Comparison of ENCODE assay signal across 10 cellular contexts in the genomic region with DNA sequence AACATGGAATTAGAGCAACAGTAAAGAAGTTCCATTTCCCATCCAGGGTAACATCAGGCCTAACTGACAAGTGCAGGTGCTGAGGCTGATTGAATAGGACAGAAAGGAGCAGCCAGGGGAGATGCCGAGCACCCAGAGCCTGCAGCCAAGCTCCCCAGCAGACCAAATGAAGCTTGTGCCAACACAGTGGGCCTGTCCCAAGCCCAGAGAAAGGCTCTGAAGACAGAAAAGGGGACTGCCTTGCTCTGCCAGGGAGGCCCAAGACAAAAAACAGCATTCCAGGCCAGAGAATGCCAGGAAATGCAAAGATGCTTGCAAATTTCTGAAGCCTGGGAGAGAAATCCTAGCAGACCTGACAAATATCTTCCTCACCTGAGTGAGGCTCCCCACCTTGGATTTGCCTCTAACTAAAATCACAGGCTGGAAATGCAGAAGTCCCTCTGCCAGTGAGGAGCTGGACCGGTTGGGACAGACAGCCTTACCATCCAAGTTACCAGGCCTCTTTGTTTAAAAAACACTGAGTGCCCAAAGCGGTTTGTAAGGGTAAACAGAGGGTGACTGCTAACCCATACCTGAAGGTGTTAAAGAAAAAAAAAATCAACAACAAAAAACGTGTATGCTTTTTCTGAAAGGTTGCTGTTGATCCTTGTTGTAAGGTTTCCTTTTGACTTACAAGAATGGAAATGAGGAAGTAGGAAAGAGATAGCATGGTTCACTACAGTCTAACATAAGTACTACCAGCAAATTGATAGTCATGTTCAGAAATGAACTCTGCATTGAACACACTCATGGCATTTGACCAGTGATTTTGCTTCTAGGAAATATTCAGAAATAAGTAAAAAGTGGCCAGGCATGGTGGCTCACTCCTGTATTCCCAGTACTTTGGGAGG. TPM values are rescaled to one million over a fixed set of nuclear protein-coding genes. Genes with fewer than 3 reads are reported as not detected.
A peak's percentile ranks its signal among the peaks of the same experiment; 100 is the strongest.
DNase-seq lines count a peak whose midpoint lies in the region; ATAC-seq and TF ChIP-seq lines count a peak whose summit lies in the region.
"Had no signal": no experiment of that assay in that cellular context is flagged by ENCODE, and none has a peak within 500 bp of the region (broad histone marks: within the 10 kb centered on the region; RNA-seq: fewer than 3 reads in every experiment).

No MANE protein-coding gene starts in this region.

- 79 to 84% methylated on average over 4 of the region's 4 CpGs for WGBS in heart right ventricle, 2 donors

- H3K79me2 ChIP-seq in osteoblast (ENCODE audit: insufficient read depth, low read length): no peaks in the 10 kb centered on the region

- no peaks in the 10 kb centered on the region for H3K9me3 Mint-ChIP-seq in T-helper 2 cell treated with Interferon-gamma antibody and Interleukin-4, amounts not matched to agents 5 μg/mL and 100 μg/mL, for 36 hours
- H3K9me3 Mint-ChIP-seq in HFFc6: no peaks in the 10 kb centered on the region

- ATAC-seq in GM19463 (IDR thresholded peaks at IDR 0.05; ENCODE audit: unreplicated experiment) (peak; percentile 91), HG03097 (IDR thresholded peaks at IDR 0.05; ENCODE audit: low FRiP score, unreplicated experiment) (peak; percentile 71), heart right ventricle (no peak)

- H3K27me3 ChIP-seq in osteoblast (ENCODE audit: insufficient read depth, low read length) (no peaks in the 10 kb centered on the region), heart right ventricle (no peaks in the 10 kb centered on the region)

- H3K9me3 ChIP-seq in osteoblast (ENCODE audit: low read depth, low read length) (no peaks in the 10 kb centered on the region), heart right ventricle (no peaks in the 10 kb centered on the region)

- no peak overlapping the region for H3K4me3 Mint-ChIP-seq in T-helper 2 cell treated with Interferon-gamma antibody and Interleukin-4, amounts not matched to agents 5 μg/mL and 100 μg/mL, for 36 hours
- no peak overlapping the region for H3K4me3 Mint-ChIP-seq in HFFc6

- H3K27ac ChIP-seq in osteoblast (ENCODE audit: low read depth, low read length) (no peak overlapping the region), heart right ventricle (no peak overlapping the region)
- H3K27ac ChIP-seq: RWPE1 had no signal

- H3K4me1 ChIP-seq in osteoblast (ENCODE audit: insufficient read depth, low read length) (no peaks in the 10 kb centered on the region), heart right ventricle (no peaks in the 10 kb centered on the region)

- H3K27me3 Mint-ChIP-seq in T-helper 2 cell treated with Interferon-gamma antibody and Interleukin-4, amounts not matched to agents 5 μg/mL and 100 μg/mL, for 36 hours (ENCODE audit: low read depth): peaks cover 17% of the 10 kb centered on the region
- peaks cover 7% of the 10 kb centered on the region for H3K27me3 Mint-ChIP-seq in HFFc6 (ENCODE audit: insufficient read depth)

- DNase-seq in GDM1 (lab: John Stamatoyannopoulos, UW) (peak; percentile 15), SKM-1 (lab: John Stamatoyannopoulos, UW; ENCODE audit: unreplicated experiment) (peak; percentile 17), osteoblast (ENCODE audit: insufficient read length, low spot score, missing footprints) (no peak), heart right ventricle (no peak), HFFc6 (no peak)
- no peak for DNase-seq in T-helper 2 cell treated with Interferon-gamma antibody and Interleukin-4, amounts not matched to agents 5 μg/mL and 100 μg/mL, for 36 hours (ENCODE audit: low spot score)
- DNase-seq: activated effector memory CD4-positive, alpha-beta T cell treated with Interleukin-2 at 50 U/mL for 16 hours had no signal

- no peak overlapping the region for H3K4me3 ChIP-seq in osteoblast (ENCODE audit: insufficient read depth, low read length)
- H3K4me3 ChIP-seq in heart right ventricle: no peak overlapping the region

- no peaks in the 10 kb centered on the region for H4K20me1 ChIP-seq in osteoblast (ENCODE audit: insufficient read depth, low read length)

- no peaks in the 10 kb centered on the region for H3K4me1 Mint-ChIP-seq in T-helper 2 cell treated with Interferon-gamma antibody and Interleukin-4, amounts not matched to agents 5 μg/mL and 100 μg/mL, for 36 hours (ENCODE audit: low read depth)
- no peaks in the 10 kb centered on the region for H3K4me1 Mint-ChIP-seq in HFFc6 (ENCODE audit: low read depth)

- no peak overlapping the region for H3K4me2 ChIP-seq in osteoblast (ENCODE audit: insufficient read depth, low read length)

- TF ChIP-seq CTCF in osteoblast (IDR thresholded peaks at IDR 0.05; ENCODE audit: extremely low read depth, low read depth, low read length) (no peak), heart right ventricle (IDR thresholded peaks at IDR 0.05) (no peak), HFFc6 (IDR thresholded peaks at IDR 0.05) (no peak)

- H2AFZ ChIP-seq in osteoblast (ENCODE audit: low read length): no peak overlapping the region

- H3K36me3 Mint-ChIP-seq in T-helper 2 cell treated with Interferon-gamma antibody and Interleukin-4, amounts not matched to agents 5 μg/mL and 100 μg/mL, for 36 hours (ENCODE audit: low read depth): no peaks in the 10 kb centered on the region
- no peaks in the 10 kb centered on the region for H3K36me3 Mint-ChIP-seq in HFFc6 (ENCODE audit: low read depth)

- H3K27ac Mint-ChIP-seq in T-helper 2 cell treated with Interferon-gamma antibody and Interleukin-4, amounts not matched to agents 5 μg/mL and 100 μg/mL, for 36 hours: no peak overlapping the region
- H3K27ac Mint-ChIP-seq in HFFc6: no peak overlapping the region

- intact Hi-C loops in heart right ventricle (cut with DNase I): loop anchor here in 2 of 10 donors (10.0 kb wide), 1 partner anchor 87 kb away; no protein-coding TSS in a partner anchor

- no peaks in the 10 kb centered on the region for H3K36me3 ChIP-seq in osteoblast (ENCODE audit: insufficient read depth, low read length)
- H3K36me3 ChIP-seq in heart right ventricle: no peaks in the 10 kb centered on the region

RNA-seq across cellular contexts. Expression of gene HMGB1, which starts 11.9 kb away (rescaled TPM):
- 65.1 and 71.7 TPM in 2 replicates for total RNA-seq in osteoblast
- total RNA-seq in heart right ventricle: 100 to 1,000 TPM; 142 to 180 (median 159) TPM
- polyA plus RNA-seq in heart right ventricle: 100 to 1,000 TPM; 181 to 294 TPM
- 100 to 1,000 TPM; 259 to 434 (median 377) TPM for total RNA-seq in HFFc6 (2021; fragmentation: NEBNext Ultra II Directional; extraction: Animal tissue kit (Norgen Biotek cat#: 25700))

RNA-seq across cellular contexts. Expression of gene UBE2L5, which starts 55.3 kb away (rescaled TPM):
- total RNA-seq in osteoblast (0.59 TPM in 1 of 2 replicates, not detected in the other), heart right ventricle (under 1 TPM in 1 of 10 donors, not detected in 9; 0.42 TPM)
- under 1 TPM in 1 of 2 donors, not detected in 1; 0.04 TPM for polyA plus RNA-seq in heart right ventricle
- total RNA-seq in HFFc6 (2021; fragmentation: NEBNext Ultra II Directional; extraction: Animal tissue kit (Norgen Biotek cat#: 25700)): under 1 TPM in 1 of 6 experiments, not detected in 5; 0.21 TPM

Comparison
In these comparisons a context has a peak if more than half of its experiments do, and no peak if none do; other contexts are left out.
1. DNase-seq: peak in GDM1 (single experiment) and SKM-1 (single experiment); none in osteoblast (single experiment), heart right ventricle (0 of 2), T-helper 2 cell treated with Interferon-gamma antibody and Interleukin-4, amounts not matched to agents 5 μg/mL and 100 μg/mL, for 36 hours (single experiment) and HFFc6 (single experiment).
2. ATAC-seq: peak in GM19463 (single experiment) and HG03097 (single experiment); none in heart right ventricle (0 of 8).